1 cellular context compared by ENCODE assay signal in the genomic region with DNA sequence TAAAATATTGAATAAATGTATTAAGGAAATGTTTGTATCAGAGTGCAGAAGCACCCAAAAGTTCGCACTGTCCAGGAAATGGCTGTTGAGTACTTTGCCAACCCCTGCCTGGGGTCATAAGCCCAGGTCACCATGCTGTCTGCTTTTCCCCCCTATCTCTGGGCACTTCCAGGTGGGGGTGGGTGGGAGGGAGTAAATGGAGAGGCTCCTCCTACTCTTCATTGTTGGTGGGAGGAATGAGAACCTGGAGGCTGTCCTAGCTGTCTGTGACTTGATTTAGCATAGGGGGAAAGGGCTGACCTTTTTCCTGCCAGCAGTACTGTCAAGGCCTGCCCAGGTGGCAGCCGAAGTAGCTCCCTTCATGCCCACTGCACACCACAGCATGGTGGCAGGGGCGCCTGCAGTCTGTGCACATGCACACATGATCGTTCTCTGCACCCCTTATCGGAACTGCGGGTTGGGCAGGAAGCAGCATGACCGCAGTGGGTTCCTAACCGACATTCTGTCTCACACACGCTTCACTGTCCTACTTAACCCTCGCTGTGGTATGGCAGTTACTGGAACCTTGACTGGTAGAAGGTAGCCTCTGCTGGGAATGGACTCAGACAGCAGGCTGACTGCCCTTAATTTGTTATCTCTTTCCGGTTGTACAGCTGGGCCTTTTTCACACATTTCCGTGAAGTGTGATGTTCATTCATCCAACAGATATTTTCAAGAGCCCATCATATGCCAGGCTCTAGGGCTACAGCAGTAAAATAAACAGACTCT.
TF ChIP-seq lines count a peak whose summit lies in the region.

No MANE protein-coding gene starts in this region.

TF ChIP-seq in K562, 482 proteins besides CTCF, POLR2A, EP300 and RAD21 (continued from another document and continues in another):
- TF ChIP-seq, protein P1, sequence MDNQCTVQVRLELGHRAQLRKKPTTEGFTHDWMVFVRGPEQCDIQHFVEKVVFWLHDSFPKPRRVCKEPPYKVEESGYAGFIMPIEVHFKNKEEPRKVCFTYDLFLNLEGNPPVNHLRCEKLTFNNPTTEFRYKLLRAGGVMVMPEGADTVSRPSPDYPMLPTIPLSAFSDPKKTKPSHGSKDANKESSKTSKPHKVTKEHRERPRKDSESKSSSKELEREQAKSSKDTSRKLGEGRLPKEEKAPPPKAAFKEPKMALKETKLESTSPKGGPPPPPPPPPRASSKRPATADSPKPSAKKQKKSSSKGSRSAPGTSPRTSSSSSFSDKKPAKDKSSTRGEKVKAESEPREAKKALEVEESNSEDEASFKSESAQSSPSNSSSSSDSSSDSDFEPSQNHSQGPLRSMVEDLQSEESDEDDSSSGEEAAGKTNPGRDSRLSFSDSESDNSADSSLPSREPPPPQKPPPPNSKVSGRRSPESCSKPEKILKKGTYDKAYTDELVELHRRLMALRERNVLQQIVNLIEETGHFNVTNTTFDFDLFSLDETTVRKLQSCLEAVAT (IDR thresholded peaks at IDR 0.05) = peak in 1 of 2 experiments; percentile 67; a peak in 1 of 4 replicates
- TF ChIP-seq ZNF239 (CRISPR knock-in tag; IDR thresholded peaks at IDR 0.05) = 0 out of 2 replicates have a peak, but pooled peaks have one; percentile 44
- no peak for TF ChIP-seq PPARD (CRISPR knock-in tag; IDR thresholded peaks at IDR 0.05)
- peak; percentile 78; the same call in 1 of the 2 replicates for TF ChIP-seq MYNN (IDR thresholded peaks at IDR 0.05)
- no peak for TF ChIP-seq MYNN (CRISPR knock-in tag; IDR thresholded peaks at IDR 0.05)
- TF ChIP-seq ZNF121 (CRISPR knock-in tag; conservative IDR thresholded peaks at IDR 0.05) = no peak
- TF ChIP-seq FOXM1 (IDR thresholded peaks at IDR 0.05; ENCODE audit: low read depth) = no peak
- no peak for TF ChIP-seq FOXM1 (CRISPR knock-in tag; IDR thresholded peaks at IDR 0.05; ENCODE audit: low read depth)
- TF ChIP-seq, protein P2, sequence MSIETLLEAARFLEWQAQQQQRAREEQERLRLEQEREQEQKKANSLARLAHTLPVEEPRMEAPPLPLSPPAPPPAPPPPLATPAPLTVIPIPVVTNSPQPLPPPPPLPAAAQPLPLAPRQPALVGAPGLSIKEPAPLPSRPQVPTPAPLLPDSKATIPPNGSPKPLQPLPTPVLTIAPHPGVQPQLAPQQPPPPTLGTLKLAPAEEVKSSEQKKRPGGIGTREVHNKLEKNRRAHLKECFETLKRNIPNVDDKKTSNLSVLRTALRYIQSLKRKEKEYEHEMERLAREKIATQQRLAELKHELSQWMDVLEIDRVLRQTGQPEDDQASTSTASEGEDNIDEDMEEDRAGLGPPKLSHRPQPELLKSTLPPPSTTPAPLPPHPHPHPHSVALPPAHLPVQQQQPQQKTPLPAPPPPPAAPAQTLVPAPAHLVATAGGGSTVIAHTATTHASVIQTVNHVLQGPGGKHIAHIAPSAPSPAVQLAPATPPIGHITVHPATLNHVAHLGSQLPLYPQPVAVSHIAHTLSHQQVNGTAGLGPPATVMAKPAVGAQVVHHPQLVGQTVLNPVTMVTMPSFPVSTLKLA (conservative IDR thresholded peaks at IDR 0.05) = peak in 1 of 2 experiments; percentile 79; a peak in 3 of 4 replicates
- TF ChIP-seq KDM1A (IDR thresholded peaks at IDR 0.05) = no peak
- no peak for TF ChIP-seq SNIP1 (IDR thresholded peaks at IDR 0.05; ENCODE audit: low read depth)
- TF ChIP-seq ZNF133 (CRISPR knock-in tag; IDR thresholded peaks at IDR 0.05) = no peak
- peak; percentile 38; the same call in 1 of the 2 replicates for TF ChIP-seq KLF16 (IDR thresholded peaks at IDR 0.05)
- TF ChIP-seq YBX1 (IDR thresholded peaks at IDR 0.05) = no peak
- no peak for TF ChIP-seq BCOR (IDR thresholded peaks at IDR 0.05)
- no peak for TF ChIP-seq MEF2A (IDR thresholded peaks at IDR 0.05; ENCODE audit: control insufficient read depth, low read depth, low read length)
- no peak; the same call in 1 of the 2 replicates for TF ChIP-seq RAD51 (IDR thresholded peaks at IDR 0.05; ENCODE audit: borderline replicate concordance, low read depth)
- TF ChIP-seq MIER1 (IDR thresholded peaks at IDR 0.05; ENCODE audit: low read depth) = no peak
- no peak for TF ChIP-seq ZNF699 (CRISPR knock-in tag; IDR thresholded peaks at IDR 0.05; ENCODE audit: insufficient replicate concordance)
- TF ChIP-seq ZZZ3 (IDR thresholded peaks at IDR 0.05) = no peak
- TF ChIP-seq ETV5 (CRISPR knock-in tag; IDR thresholded peaks at IDR 0.05; ENCODE audit: low read depth) = peak; percentile 96
- no peak for TF ChIP-seq ZNF316 (IDR thresholded peaks at IDR 0.05)
- TF ChIP-seq FOXK2 (conservative IDR thresholded peaks at IDR 0.05 in 1 of 2, IDR thresholded peaks at IDR 0.05 in 1 of 2; ENCODE audit: low read depth in 2 of 2) = no peak
- no peak for TF ChIP-seq PHB2 (IDR thresholded peaks at IDR 0.05; ENCODE audit: low read depth)
- TF ChIP-seq, protein P3, sequence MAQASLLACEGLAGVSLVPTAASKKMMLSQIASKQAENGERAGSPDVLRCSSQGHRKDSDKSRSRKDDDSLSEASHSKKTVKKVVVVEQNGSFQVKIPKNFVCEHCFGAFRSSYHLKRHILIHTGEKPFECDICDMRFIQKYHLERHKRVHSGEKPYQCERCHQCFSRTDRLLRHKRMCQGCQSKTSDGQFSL (CRISPR knock-in tag; IDR thresholded peaks at IDR 0.05) = no peak
- TF ChIP-seq, protein P3 (tag; IDR thresholded peaks at IDR 0.05) = no peak
- TF ChIP-seq SIN3A (IDR thresholded peaks at IDR 0.05; ENCODE audit: borderline replicate concordance in 2 of 2, control insufficient read depth in 1 of 2, low read depth in 2 of 2, low read length in 2 of 2) = 0 out of 4 replicates have a peak, but pooled peaks of 1 of the 2 experiments have one; percentile 11
- peak; percentile 61; the same call in 1 of the 2 replicates for TF ChIP-seq LCOR (CRISPR knock-in tag; IDR thresholded peaks at IDR 0.05)
- TF ChIP-seq, protein P4, sequence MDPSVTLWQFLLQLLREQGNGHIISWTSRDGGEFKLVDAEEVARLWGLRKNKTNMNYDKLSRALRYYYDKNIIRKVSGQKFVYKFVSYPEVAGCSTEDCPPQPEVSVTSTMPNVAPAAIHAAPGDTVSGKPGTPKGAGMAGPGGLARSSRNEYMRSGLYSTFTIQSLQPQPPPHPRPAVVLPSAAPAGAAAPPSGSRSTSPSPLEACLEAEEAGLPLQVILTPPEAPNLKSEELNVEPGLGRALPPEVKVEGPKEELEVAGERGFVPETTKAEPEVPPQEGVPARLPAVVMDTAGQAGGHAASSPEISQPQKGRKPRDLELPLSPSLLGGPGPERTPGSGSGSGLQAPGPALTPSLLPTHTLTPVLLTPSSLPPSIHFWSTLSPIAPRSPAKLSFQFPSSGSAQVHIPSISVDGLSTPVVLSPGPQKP (CRISPR knock-in tag; IDR thresholded peaks at IDR 0.05) = no peak
- no peak for TF ChIP-seq RBM34 (IDR thresholded peaks at IDR 0.05; ENCODE audit: borderline replicate concordance, insufficient read depth, low read length)
- TF ChIP-seq ZNF436 (CRISPR knock-in tag; IDR thresholded peaks at IDR 0.05) = no peak
- no peak for TF ChIP-seq PCBP2 (IDR thresholded peaks at IDR 0.05; ENCODE audit: low read depth, low read length, poor library complexity, severe bottlenecking)
- no peak for TF ChIP-seq ZNF644 (tag; IDR thresholded peaks at IDR 0.05; ENCODE audit: low read depth)
- TF ChIP-seq POLR2AphosphoS2 (IDR thresholded peaks at IDR 0.05; ENCODE audit: low read length) = no peak
- TF ChIP-seq IFI16 (CRISPR knock-in tag; IDR thresholded peaks at IDR 0.05) = no peak
- no peak for TF ChIP-seq ZNF695 (CRISPR knock-in tag; IDR thresholded peaks at IDR 0.05)
- no peak for TF ChIP-seq ZNF212 (CRISPR knock-in tag; IDR thresholded peaks at IDR 0.05)
- TF ChIP-seq, protein P5, sequence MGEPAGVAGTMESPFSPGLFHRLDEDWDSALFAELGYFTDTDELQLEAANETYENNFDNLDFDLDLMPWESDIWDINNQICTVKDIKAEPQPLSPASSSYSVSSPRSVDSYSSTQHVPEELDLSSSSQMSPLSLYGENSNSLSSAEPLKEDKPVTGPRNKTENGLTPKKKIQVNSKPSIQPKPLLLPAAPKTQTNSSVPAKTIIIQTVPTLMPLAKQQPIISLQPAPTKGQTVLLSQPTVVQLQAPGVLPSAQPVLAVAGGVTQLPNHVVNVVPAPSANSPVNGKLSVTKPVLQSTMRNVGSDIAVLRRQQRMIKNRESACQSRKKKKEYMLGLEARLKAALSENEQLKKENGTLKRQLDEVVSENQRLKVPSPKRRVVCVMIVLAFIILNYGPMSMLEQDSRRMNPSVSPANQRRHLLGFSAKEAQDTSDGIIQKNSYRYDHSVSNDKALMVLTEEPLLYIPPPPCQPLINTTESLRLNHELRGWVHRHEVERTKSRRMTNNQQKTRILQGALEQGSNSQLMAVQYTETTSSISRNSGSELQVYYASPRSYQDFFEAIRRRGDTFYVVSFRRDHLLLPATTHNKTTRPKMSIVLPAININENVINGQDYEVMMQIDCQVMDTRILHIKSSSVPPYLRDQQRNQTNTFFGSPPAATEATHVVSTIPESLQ (CRISPR knock-in tag; IDR thresholded peaks at IDR 0.05) = no peak
- no peak for TF ChIP-seq HNRNPLL (IDR thresholded peaks at IDR 0.05; ENCODE audit: low read depth, low read length, poor library complexity, severe bottlenecking)
- TF ChIP-seq, protein P6, sequence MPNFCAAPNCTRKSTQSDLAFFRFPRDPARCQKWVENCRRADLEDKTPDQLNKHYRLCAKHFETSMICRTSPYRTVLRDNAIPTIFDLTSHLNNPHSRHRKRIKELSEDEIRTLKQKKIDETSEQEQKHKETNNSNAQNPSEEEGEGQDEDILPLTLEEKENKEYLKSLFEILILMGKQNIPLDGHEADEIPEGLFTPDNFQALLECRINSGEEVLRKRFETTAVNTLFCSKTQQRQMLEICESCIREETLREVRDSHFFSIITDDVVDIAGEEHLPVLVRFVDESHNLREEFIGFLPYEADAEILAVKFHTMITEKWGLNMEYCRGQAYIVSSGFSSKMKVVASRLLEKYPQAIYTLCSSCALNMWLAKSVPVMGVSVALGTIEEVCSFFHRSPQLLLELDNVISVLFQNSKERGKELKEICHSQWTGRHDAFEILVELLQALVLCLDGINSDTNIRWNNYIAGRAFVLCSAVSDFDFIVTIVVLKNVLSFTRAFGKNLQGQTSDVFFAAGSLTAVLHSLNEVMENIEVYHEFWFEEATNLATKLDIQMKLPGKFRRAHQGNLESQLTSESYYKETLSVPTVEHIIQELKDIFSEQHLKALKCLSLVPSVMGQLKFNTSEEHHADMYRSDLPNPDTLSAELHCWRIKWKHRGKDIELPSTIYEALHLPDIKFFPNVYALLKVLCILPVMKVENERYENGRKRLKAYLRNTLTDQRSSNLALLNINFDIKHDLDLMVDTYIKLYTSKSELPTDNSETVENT (CRISPR knock-in tag; IDR thresholded peaks at IDR 0.05) = 0 out of 2 replicates have a peak, but pooled peaks have one; percentile 43
- TF ChIP-seq PML (IDR thresholded peaks at IDR 0.05; ENCODE audit: low read length) = no peak
- 0 out of 2 replicates have a peak, but pooled peaks have one; percentile 48 for TF ChIP-seq KAT7 (CRISPR knock-in tag; IDR thresholded peaks at IDR 0.05; ENCODE audit: borderline replicate concordance)
- TF ChIP-seq, protein P7, sequence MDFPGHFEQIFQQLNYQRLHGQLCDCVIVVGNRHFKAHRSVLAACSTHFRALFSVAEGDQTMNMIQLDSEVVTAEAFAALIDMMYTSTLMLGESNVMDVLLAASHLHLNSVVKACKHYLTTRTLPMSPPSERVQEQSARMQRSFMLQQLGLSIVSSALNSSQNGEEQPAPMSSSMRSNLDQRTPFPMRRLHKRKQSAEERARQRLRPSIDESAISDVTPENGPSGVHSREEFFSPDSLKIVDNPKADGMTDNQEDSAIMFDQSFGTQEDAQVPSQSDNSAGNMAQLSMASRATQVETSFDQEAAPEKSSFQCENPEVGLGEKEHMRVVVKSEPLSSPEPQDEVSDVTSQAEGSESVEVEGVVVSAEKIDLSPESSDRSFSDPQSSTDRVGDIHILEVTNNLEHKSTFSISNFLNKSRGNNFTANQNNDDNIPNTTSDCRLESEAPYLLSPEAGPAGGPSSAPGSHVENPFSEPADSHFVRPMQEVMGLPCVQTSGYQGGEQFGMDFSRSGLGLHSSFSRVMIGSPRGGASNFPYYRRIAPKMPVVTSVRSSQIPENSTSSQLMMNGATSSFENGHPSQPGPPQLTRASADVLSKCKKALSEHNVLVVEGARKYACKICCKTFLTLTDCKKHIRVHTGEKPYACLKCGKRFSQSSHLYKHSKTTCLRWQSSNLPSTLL (IDR thresholded peaks at IDR 0.05) = no peak
- TF ChIP-seq, protein P8, sequence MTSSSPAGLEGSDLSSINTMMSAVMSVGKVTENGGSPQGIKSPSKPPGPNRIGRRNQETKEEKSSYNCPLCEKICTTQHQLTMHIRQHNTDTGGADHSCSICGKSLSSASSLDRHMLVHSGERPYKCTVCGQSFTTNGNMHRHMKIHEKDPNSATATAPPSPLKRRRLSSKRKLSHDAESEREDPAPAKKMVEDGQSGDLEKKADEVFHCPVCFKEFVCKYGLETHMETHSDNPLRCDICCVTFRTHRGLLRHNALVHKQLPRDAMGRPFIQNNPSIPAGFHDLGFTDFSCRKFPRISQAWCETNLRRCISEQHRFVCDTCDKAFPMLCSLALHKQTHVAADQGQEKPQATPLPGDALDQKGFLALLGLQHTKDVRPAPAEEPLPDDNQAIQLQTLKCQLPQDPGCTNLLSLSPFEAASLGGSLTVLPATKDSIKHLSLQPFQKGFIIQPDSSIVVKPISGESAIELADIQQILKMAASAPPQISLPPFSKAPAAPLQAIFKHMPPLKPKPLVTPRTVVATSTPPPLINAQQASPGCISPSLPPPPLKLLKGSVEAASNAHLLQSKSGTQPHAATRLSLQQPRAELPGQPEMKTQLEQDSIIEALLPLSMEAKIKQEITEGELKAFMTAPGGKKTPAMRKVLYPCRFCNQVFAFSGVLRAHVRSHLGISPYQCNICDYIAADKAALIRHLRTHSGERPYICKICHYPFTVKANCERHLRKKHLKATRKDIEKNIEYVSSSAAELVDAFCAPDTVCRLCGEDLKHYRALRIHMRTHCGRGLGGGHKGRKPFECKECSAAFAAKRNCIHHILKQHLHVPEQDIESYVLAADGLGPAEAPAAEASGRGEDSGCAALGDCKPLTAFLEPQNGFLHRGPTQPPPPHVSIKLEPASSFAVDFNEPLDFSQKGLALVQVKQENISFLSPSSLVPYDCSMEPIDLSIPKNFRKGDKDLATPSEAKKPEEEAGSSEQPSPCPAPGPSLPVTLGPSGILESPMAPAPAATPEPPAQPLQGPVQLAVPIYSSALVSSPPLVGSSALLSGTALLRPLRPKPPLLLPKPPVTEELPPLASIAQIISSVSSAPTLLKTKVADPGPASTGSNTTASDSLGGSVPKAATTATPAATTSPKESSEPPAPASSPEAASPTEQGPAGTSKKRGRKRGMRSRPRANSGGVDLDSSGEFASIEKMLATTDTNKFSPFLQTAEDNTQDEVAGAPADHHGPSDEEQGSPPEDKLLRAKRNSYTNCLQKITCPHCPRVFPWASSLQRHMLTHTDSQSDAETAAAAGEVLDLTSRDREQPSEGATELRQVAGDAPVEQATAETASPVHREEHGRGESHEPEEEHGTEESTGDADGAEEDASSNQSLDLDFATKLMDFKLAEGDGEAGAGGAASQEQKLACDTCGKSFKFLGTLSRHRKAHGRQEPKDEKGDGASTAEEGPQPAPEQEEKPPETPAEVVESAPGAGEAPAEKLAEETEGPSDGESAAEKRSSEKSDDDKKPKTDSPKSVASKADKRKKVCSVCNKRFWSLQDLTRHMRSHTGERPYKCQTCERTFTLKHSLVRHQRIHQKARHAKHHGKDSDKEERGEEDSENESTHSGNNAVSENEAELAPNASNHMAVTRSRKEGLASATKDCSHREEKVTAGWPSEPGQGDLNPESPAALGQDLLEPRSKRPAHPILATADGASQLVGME (CRISPR knock-in tag; IDR thresholded peaks at IDR 0.05) = peak; percentile 68; the same call in 1 of the 2 replicates
- no peak for TF ChIP-seq KAT8 (IDR thresholded peaks at IDR 0.05; ENCODE audit: low read depth)
- no peak for TF ChIP-seq NUFIP1 (IDR thresholded peaks at IDR 0.05; ENCODE audit: partially characterized antibody)
